27 cellular contexts compared by ENCODE assay signal in the genomic region with DNA sequence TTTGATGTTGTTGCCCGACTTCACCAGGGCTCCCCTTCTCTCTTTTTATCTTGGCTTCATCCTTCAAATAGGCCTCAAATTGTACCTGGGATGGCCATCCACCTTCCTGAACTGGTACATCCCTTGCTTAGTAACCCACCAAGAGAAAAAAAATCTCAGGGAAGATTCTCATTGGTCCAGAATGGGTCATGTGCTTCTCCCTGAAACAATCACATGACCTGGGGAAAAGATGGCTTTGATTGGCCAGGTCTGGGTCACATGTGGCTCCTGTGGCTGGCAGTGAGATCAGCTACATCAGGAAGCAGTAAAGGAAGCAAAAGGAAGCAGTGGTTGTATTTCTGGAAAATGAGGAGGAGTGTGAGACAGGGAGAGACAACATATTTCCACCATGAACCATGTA.
DNase-seq lines count a peak whose midpoint lies in the region; FAIRE-seq and TF ChIP-seq lines count a peak whose summit lies in the region.
"Had no signal": no experiment of that assay in that cellular context is flagged by ENCODE, and none has a peak within 500 bp of the region (broad histone marks: within the 10 kb centered on the region; RNA-seq: fewer than 3 reads in every experiment).

No MANE protein-coding gene starts in this region.

- no peak overlapping the region for H3K4me3 ChIP-seq in H1 (ENCODE audit: extremely low read depth in 1 of 4, insufficient read depth in 2 of 4, low read depth in 3 of 4, low read length in 4 of 4)
- no peak overlapping the region for H3K4me3 ChIP-seq in ascending aorta
- H3K4me3 ChIP-seq: GM23248, HAP-1, SJSA1 had no signal

- H3K4ac ChIP-seq in H1 (replicated peaks; ENCODE audit: insufficient read length, low read depth, low read length), result no peak overlapping the region

- 100% methylated on average over 1 of the region's 1 CpG; no CpG with 5 or more reads in 1 of the 2 experiments for WGBS in H1 (ENCODE audit: extremely low coverage in 1 of 2, insufficient coverage in 1 of 2, insufficient read length in 1 of 2, insufficient replicate concordance in 2 of 2, low coverage in 1 of 2, low lambda C conversion rate in 2 of 2, missing lambda C conversion rate in 1 of 2), 2 experiments

- no peak for TF ChIP-seq EP300 in H1 (IDR thresholded peaks at IDR 0.05; ENCODE audit: borderline replicate concordance in 1 of 2, low read depth in 2 of 2, low read length in 2 of 2)

- H2BK120ac ChIP-seq in H1 (replicated peaks; ENCODE audit: low read depth, low read length), result no peak overlapping the region

- no peak overlapping the region for H2BK5ac ChIP-seq in H1 (ENCODE audit: low read depth, low read length)

- CTCF ChIA-PET in H1 (lab: Charles Lee; ENCODE audit: partially characterized antibody), result no interaction called here
- CTCF ChIA-PET in activated CD4-positive, alpha-beta memory T cell treated with anti-CD3 and anti-CD28 coated beads for 36 hours (lab: Charles Lee), result no interaction called here

- H3K27me3 ChIP-seq in H1 (replicated peaks in 1 of 4; ENCODE audit: control insufficient read depth in 3 of 4, extremely low read depth in 1 of 4, insufficient read depth in 3 of 4, low read length in 3 of 4), result no peaks in the 10 kb centered on the region
- H3K27me3 ChIP-seq in ascending aorta, result no peaks in the 10 kb centered on the region
- H3K27me3 ChIP-seq: SJSA1 had no signal

- H3K4me2 ChIP-seq in H1 (ENCODE audit: insufficient read depth in 1 of 2, low read depth in 2 of 2, low read length in 2 of 2), result no peak overlapping the region

- no peak overlapping the region for H3K14ac ChIP-seq in H1 (ENCODE audit: insufficient read length)

- no peak overlapping the region for H2BK20ac ChIP-seq in H1 (ENCODE audit: low read length)

- no peaks in the 10 kb centered on the region for H3K79me1 ChIP-seq in H1 (ENCODE audit: low read depth, low read length)

- H3K23me2 ChIP-seq in H1 (ENCODE audit: low read depth, low read length), result peaks cover 1% of the 10 kb centered on the region; the same call in 1 of the 2 replicates

- 0 out of 2 replicates have a peak overlapping the region, but pooled peaks have one; percentile 21 for H2BK12ac ChIP-seq in H1 (ENCODE audit: low read depth, low read length)

- in situ Hi-C loops in G401 (cut with HindIII; ENCODE audit: low sequenced_read_pairs), result no loop called here

- peaks cover 18% of the 10 kb centered on the region for H3K4me1 Mint-ChIP-seq in type B pancreatic cell (ENCODE audit: unreplicated experiment)
- H3K4me1 Mint-ChIP-seq in activated CD4-positive, alpha-beta memory T cell treated with anti-CD3 and anti-CD28 coated beads for 36 hours (ENCODE audit: low read depth), result no peaks in the 10 kb centered on the region
- H3K4me1 Mint-ChIP-seq: CD8-positive, alpha-beta memory T cell; T-helper 17 cell had no signal

- H3K9me3 Mint-ChIP-seq in type B pancreatic cell, result peaks cover 7% of the 10 kb centered on the region
- H3K9me3 Mint-ChIP-seq in activated CD4-positive, alpha-beta memory T cell treated with anti-CD3 and anti-CD28 coated beads for 36 hours, result no peaks in the 10 kb centered on the region
- H3K9me3 Mint-ChIP-seq: CD8-positive, alpha-beta memory T cell had no signal

- intact Hi-C loops in activated CD4-positive, alpha-beta memory T cell treated with anti-CD3 and anti-CD28 coated beads for 36 hours (cut with micrococcal nuclease), result no loop called here
- intact Hi-C loops in ascending aorta (cut with DNase I), result no loop called here

- H2BK15ac ChIP-seq in H1 (ENCODE audit: low read length), result no peak overlapping the region

- peak overlapping the region; percentile 47 for H3K27ac Mint-ChIP-seq in type B pancreatic cell
- H3K27ac Mint-ChIP-seq in activated CD4-positive, alpha-beta memory T cell treated with anti-CD3 and anti-CD28 coated beads for 36 hours, result no peak overlapping the region
- H3K27ac Mint-ChIP-seq: CD8-positive, alpha-beta memory T cell; T-helper 17 cell had no signal

- no peak overlapping the region for H3K4me3 Mint-ChIP-seq in type B pancreatic cell
- H3K4me3 Mint-ChIP-seq in activated CD4-positive, alpha-beta memory T cell treated with anti-CD3 and anti-CD28 coated beads for 36 hours, result no peak overlapping the region
- H3K4me3 Mint-ChIP-seq: CD8-positive, alpha-beta memory T cell; T-helper 17 cell had no signal

- H3K9me3 ChIP-seq in H1 (ENCODE audit: insufficient read depth in 2 of 2, low read depth in 1 of 2, low read length in 1 of 2) (no peaks in the 10 kb centered on the region), ascending aorta (no peaks in the 10 kb centered on the region)
- H3K9me3 ChIP-seq: HAP-1 had no signal

- peak; percentile 1 for DNase-seq in DMS53 (lab: John Stamatoyannopoulos, UW)
- DNase-seq in DMS53 treated with DMSO at 0.1 percent for 48 hours (lab: John Stamatoyannopoulos, UW; ENCODE audit: unreplicated experiment), result no peak
- peak; percentile 52 for DNase-seq in NAMALWA (ENCODE audit: low spot score)
- no peak for DNase-seq in H1 (ENCODE audit: low read depth in 1 of 2, low spot score in 2 of 2)
- DNase-seq in type B pancreatic cell (ENCODE audit: extremely low spot score, unreplicated experiment), result no peak
- no peak for DNase-seq in G401 (ENCODE audit: low spot score)
- DNase-seq in activated CD4-positive, alpha-beta memory T cell treated with anti-CD3 and anti-CD28 coated beads for 36 hours, result no peak
- no peak for DNase-seq in ascending aorta (ENCODE audit: low spot score in 2 of 2)
- DNase-seq: 8988T; AML-193; C1 segment of cervical spinal cord; CD8-positive, alpha-beta memory T cell; DND-41; GM23248; Kasumi-1; NCI-H1417; NCI-H1694 treated with DMSO at 0.1 percent for 48 hours; NCI-H2107; NCI-H2227 treated with DMSO at 0.1 percent for 48 hours; NCI-H524; NCI-H82; T-helper 17 cell had no signal

- no peak overlapping the region for H4K91ac ChIP-seq in H1 (replicated peaks; ENCODE audit: insufficient read length, low read length)

- POLR2A ChIA-PET in H1 (lab: Charles Lee; ENCODE audit: partially characterized antibody), result no interaction called here
- POLR2A ChIA-PET in activated CD4-positive, alpha-beta memory T cell treated with anti-CD3 and anti-CD28 coated beads for 36 hours (lab: Charles Lee), result no interaction called here

- H2AK5ac ChIP-seq in H1 (ENCODE audit: low read depth, low read length), result no peak overlapping the region

- no peak for TF ChIP-seq POLR2A in H1 (IDR thresholded peaks at IDR 0.05; ENCODE audit: control extremely low read depth in 1 of 2, low read depth in 2 of 2, low read length in 2 of 2)

- H3K23ac ChIP-seq in H1 (ENCODE audit: insufficient read length), result no peak overlapping the region

- H2AFZ ChIP-seq in H1 (ENCODE audit: low read length), result no peak overlapping the region
- H2AFZ ChIP-seq: GM23248 had no signal

- no peaks in the 10 kb centered on the region for H3K36me3 ChIP-seq in H1 (ENCODE audit: control insufficient read depth in 2 of 4, insufficient read depth in 4 of 4, low read length in 3 of 4)
- H3K36me3 ChIP-seq in ascending aorta, result no peaks in the 10 kb centered on the region
- H3K36me3 ChIP-seq: HAP-1, SJSA1 had no signal

- H3K56ac ChIP-seq in H1 (replicated peaks; ENCODE audit: insufficient read length, low read depth, low read length), result no peak overlapping the region

- H3K79me2 ChIP-seq in H1 (ENCODE audit: control insufficient read depth in 1 of 2, insufficient read depth in 2 of 2, low read length in 2 of 2), result no peaks in the 10 kb centered on the region

- H3K18ac ChIP-seq in H1 (ENCODE audit: extremely low read depth, low read length), result no peak overlapping the region

- no peaks in the 10 kb centered on the region for H4K20me1 ChIP-seq in H1 (replicated peaks in 1 of 2; ENCODE audit: control insufficient read depth in 1 of 2, insufficient read depth in 2 of 2, low read length in 2 of 2)

- H4K8ac ChIP-seq in H1 (ENCODE audit: extremely low read depth, insufficient read depth, low read length), result no peak overlapping the region

- H4K5ac ChIP-seq in H1 (ENCODE audit: insufficient read length, low read depth, low read length), result no peak overlapping the region

- no peak for TF ChIP-seq RAD21 in H1 (IDR thresholded peaks at IDR 0.05 in 1 of 2, conservative IDR thresholded peaks at IDR 0.05 in 1 of 2; ENCODE audit: low read depth in 2 of 2, low read length in 2 of 2)

- TF ChIP-seq CTCF in H1 (IDR thresholded peaks at IDR 0.05; ENCODE audit: control extremely low read depth in 1 of 3, insufficient read depth in 1 of 3, low read depth in 1 of 3, low read length in 3 of 3) (no peak), type B pancreatic cell (conservative IDR thresholded peaks at IDR 0.05) (no peak), ascending aorta (IDR thresholded peaks at IDR 0.05) (no peak)

- H3K9ac ChIP-seq in H1 (replicated peaks in 1 of 4; ENCODE audit: extremely low read depth in 1 of 4, low read depth in 3 of 4, low read length in 3 of 4), result no peak overlapping the region
- H3K9ac ChIP-seq: GM23248 had no signal

- FAIRE-seq in H1 (lab: Jason Lieb, UNC), result no peak
- FAIRE-seq: D721Med, GM12892 had no signal

- H3K27ac ChIP-seq in H1 (ENCODE audit: low read depth, low read length) (no peak overlapping the region), ascending aorta (no peak overlapping the region)
- H3K27ac ChIP-seq: GM23248, HL-60, SJSA1 had no signal

- H3K27me3 Mint-ChIP-seq in type B pancreatic cell, result peaks cover 8% of the 10 kb centered on the region
- H3K27me3 Mint-ChIP-seq in activated CD4-positive, alpha-beta memory T cell treated with anti-CD3 and anti-CD28 coated beads for 36 hours, result peaks cover 5% of the 10 kb centered on the region

- H3K36me3 Mint-ChIP-seq in type B pancreatic cell, result peaks cover 4% of the 10 kb centered on the region
- H3K36me3 Mint-ChIP-seq in activated CD4-positive, alpha-beta memory T cell treated with anti-CD3 and anti-CD28 coated beads for 36 hours, result no peaks in the 10 kb centered on the region
- H3K36me3 Mint-ChIP-seq: CD8-positive, alpha-beta memory T cell had no signal

- H3K4me1 ChIP-seq in H1 (replicated peaks in 1 of 4; ENCODE audit: control insufficient read depth in 3 of 4, insufficient read depth in 4 of 4, low read length in 3 of 4) (peaks cover 0 to 9% (median 5%) of the 10 kb centered on the region in 4 experiments; a peak in 5 of 7 replicates), ascending aorta (peaks cover 0 to under 1% of the 10 kb centered on the region in 2 donors)

TF ChIP-seq in H1, 55 proteins besides CTCF, POLR2A, EP300 and RAD21 (continues in another document):
- TF ChIP-seq POU5F1 (IDR thresholded peaks at IDR 0.05; ENCODE audit: low read depth, low read length) (no peak), EGR1 (IDR thresholded peaks at IDR 0.05; ENCODE audit: borderline replicate concordance, low read depth, low read length) (no peak), HDAC6 (IDR thresholded peaks at IDR 0.05; ENCODE audit: low read depth, low read length) (no peak), RBBP5 (IDR thresholded peaks at IDR 0.05; ENCODE audit: borderline replicate concordance, low read depth, low read length) (no peak)
- TF ChIP-seq, protein P1, sequence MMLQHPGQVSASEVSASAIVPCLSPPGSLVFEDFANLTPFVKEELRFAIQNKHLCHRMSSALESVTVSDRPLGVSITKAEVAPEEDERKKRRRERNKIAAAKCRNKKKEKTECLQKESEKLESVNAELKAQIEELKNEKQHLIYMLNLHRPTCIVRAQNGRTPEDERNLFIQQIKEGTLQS (IDR thresholded peaks at IDR 0.05; ENCODE audit: insufficient read depth, low read depth, low read length), result peak; percentile 33; the same call in 1 of the 2 replicates

Comparison
In these comparisons a context has a peak if more than half of its experiments do, and no peak if none do; other contexts are left out.
1. DNase-seq: peak in DMS53 (single experiment) and NAMALWA (single experiment); none in DMS53 treated with DMSO at 0.1 percent for 48 hours (single experiment), H1 (0 of 2), type B pancreatic cell (single experiment), G401 (single experiment), activated CD4-positive, alpha-beta memory T cell treated with anti-CD3 and anti-CD28 coated beads for 36 hours (single experiment) and ascending aorta (0 of 2).